ENCODE assay signal across 22 cellular contexts in genomic region chr4:7620814-7621176, GRCh38.
"Had no signal": no experiment of that assay in that cellular context is flagged by ENCODE, and none has a peak within 500 bp of the region (broad histone marks: within the 10 kb centered on the region; RNA-seq: fewer than 3 reads in every experiment).

No MANE protein-coding gene starts in this region.

- H3K79me2 ChIP-seq: hepatocyte had no signal

- H3K4me3 ChIP-seq: esophagus muscularis mucosa, gastroesophageal sphincter, hepatocyte, lung, pancreas, spleen, testis, tibial nerve had no signal

- ATAC-seq: effector memory CD8-positive, alpha-beta T cell; gastroesophageal sphincter; left colon; left ventricle myocardium superior; naive thymus-derived CD4-positive, alpha-beta T cell; pancreas; right cardiac atrium; stimulated activated naive B cell treated with anti-CD40 and anti-IgM and Interleukin-4, amounts not matched to agents 10 μg/mL and 1 μg/mL and 100 μg/mL, for 72 hours; stimulated activated naive CD8-positive, alpha-beta T cell treated with anti-CD3 and anti-CD28 coated beads, Interleukin-15, amount 100 ng/mL, for 72 hours had no signal

- H3K9me3 ChIP-seq: esophagus muscularis mucosa, gastroesophageal sphincter, pancreas, spleen, testis, tibial nerve had no signal

- H3K36me3 Mint-ChIP-seq: naive thymus-derived CD4-positive, alpha-beta T cell; stimulated activated naive B cell treated with anti-CD40 and anti-IgM and Interleukin-4, amounts not matched to agents 10 μg/mL and 1 μg/mL and 100 μg/mL, for 72 hours had no signal

- H3K4me1 Mint-ChIP-seq: naive thymus-derived CD4-positive, alpha-beta T cell; stimulated activated naive B cell treated with anti-CD40 and anti-IgM and Interleukin-4, amounts not matched to agents 10 μg/mL and 1 μg/mL and 100 μg/mL, for 72 hours; stimulated activated naive CD8-positive, alpha-beta T cell treated with anti-CD3 and anti-CD28 coated beads, Interleukin-15, amount 100 ng/mL, for 72 hours had no signal

- H3K4me2 ChIP-seq: hepatocyte had no signal

- H3K4me3 Mint-ChIP-seq: effector memory CD8-positive, alpha-beta T cell; naive thymus-derived CD4-positive, alpha-beta T cell; stimulated activated naive B cell treated with anti-CD40 and anti-IgM and Interleukin-4, amounts not matched to agents 10 μg/mL and 1 μg/mL and 100 μg/mL, for 72 hours; stimulated activated naive CD8-positive, alpha-beta T cell treated with anti-CD3 and anti-CD28 coated beads, Interleukin-15, amount 100 ng/mL, for 72 hours had no signal

- H3K27me3 ChIP-seq: esophagus muscularis mucosa, gastroesophageal sphincter, hepatocyte, pancreas, testis, tibial nerve had no signal

- H3K4me1 ChIP-seq: gastroesophageal sphincter, pancreas, spleen, testis had no signal

- FAIRE-seq: pancreas had no signal

- H3K9me3 Mint-ChIP-seq: effector memory CD8-positive, alpha-beta T cell; naive thymus-derived CD4-positive, alpha-beta T cell; stimulated activated naive CD8-positive, alpha-beta T cell treated with anti-CD3 and anti-CD28 coated beads, Interleukin-15, amount 100 ng/mL, for 72 hours had no signal

- H3K27ac ChIP-seq: epithelial cell of prostate, esophagus muscularis mucosa, gastroesophageal sphincter, hepatocyte, pancreas, spleen, testis had no signal

- H2AFZ ChIP-seq: hepatocyte had no signal

- H3K36me3 ChIP-seq: esophagus muscularis mucosa, gastroesophageal sphincter, pancreas, spleen, tibial nerve had no signal

- H3K27ac Mint-ChIP-seq: naive thymus-derived CD4-positive, alpha-beta T cell; progenitor cell of endocrine pancreas; stimulated activated naive B cell treated with anti-CD40 and anti-IgM and Interleukin-4, amounts not matched to agents 10 μg/mL and 1 μg/mL and 100 μg/mL, for 72 hours; stimulated activated naive CD8-positive, alpha-beta T cell treated with anti-CD3 and anti-CD28 coated beads, Interleukin-15, amount 100 ng/mL, for 72 hours had no signal

- DNase-seq: effector memory CD8-positive, alpha-beta T cell; head of caudate nucleus; left colon; left ventricle myocardium superior; mesendoderm; naive thymus-derived CD4-positive, alpha-beta T cell; pancreas; right cardiac atrium; spleen; stimulated activated CD4-positive, alpha-beta T cell treated with anti-CD3 and anti-CD28 coated beads, Interleukin-15, amount 100 ng/mL, for 24 hours; stimulated activated CD4-positive, alpha-beta T cell treated with anti-CD3 and anti-CD28 coated beads, Interleukin-1b, Interleukin-23, amount 100 ng/mL, for 48 hours; stimulated activated CD4-positive, alpha-beta T cell treated with anti-CD3 and anti-CD28 coated beads, Interleukin-4, amount 100 ng/mL, for 4 hours; stimulated activated naive B cell treated with anti-CD40 and anti-IgM and Interleukin-4, amounts not matched to agents 10 μg/mL and 1 μg/mL and 100 μg/mL, for 72 hours; stimulated activated naive CD8-positive, alpha-beta T cell treated with anti-CD3 and anti-CD28 coated beads, Interleukin-15, amount 100 ng/mL, for 72 hours; testis had no signal
